In genomic region chr6:88636871-88637270, GRCh38 we compare ENCODE assay signal across 1 cellular context.
TF ChIP-seq lines count a peak whose summit lies in the region.

No MANE protein-coding gene starts in this region.

TF ChIP-seq in GM23338, 12 proteins besides CTCF, POLR2A, EP300 and RAD21 (continued from another document):
- TF ChIP-seq ZNF462 (CRISPR knock-in tag; IDR thresholded peaks at IDR 0.05) (no peak), REST (IDR thresholded peaks at IDR 0.05; ENCODE audit: unreplicated experiment) (no peak), EZH2phosphoT487 (IDR thresholded peaks at IDR 0.05; ENCODE audit: unreplicated experiment) (no peak), ZNF114 (CRISPR knock-in tag; IDR thresholded peaks at IDR 0.05) (no peak)
